Comparison of ENCODE assay signal across 19 cellular contexts in the genomic region with DNA sequence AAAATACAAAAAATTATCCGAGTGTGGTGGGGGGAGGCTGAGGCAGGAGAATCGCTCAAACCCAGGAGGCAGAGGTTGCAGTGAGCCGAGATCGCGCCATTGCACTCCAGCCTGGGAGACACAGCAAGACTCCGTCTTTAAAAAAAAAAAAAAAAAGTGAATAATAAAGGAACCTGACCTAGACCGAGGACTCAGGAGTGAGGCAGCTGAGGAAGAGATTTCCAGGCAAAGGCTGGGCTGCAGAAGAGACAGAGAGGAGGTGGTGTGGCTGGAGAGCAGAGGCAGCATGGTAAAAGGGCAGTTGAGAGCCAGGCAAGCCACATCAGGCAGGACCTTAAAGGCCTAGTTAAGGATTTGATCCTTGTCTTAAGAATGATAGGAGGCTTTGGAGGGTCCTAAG. TPM values are rescaled to one million over a fixed set of nuclear protein-coding genes. Genes with fewer than 3 reads are reported as not detected.
DNase-seq lines count a peak whose midpoint lies in the region; ATAC-seq and TF ChIP-seq lines count a peak whose summit lies in the region.
"Had no signal": no experiment of that assay in that cellular context is flagged by ENCODE, and none has a peak within 500 bp of the region (broad histone marks: within the 10 kb centered on the region; RNA-seq: fewer than 3 reads in every experiment).

No MANE protein-coding gene starts in this region.

- BruUV-seq in MCF 10A (replicated peaks; lab: Mats Ljungman, UMichigan), result no TSS peak
- no TSS peak for BruUV-seq in mammary epithelial cell (replicated peaks; lab: Mats Ljungman, UMichigan)

- H3K36me3 Mint-ChIP-seq in MCF 10A (ENCODE audit: insufficient read depth, unreplicated experiment) (no peaks in the 10 kb centered on the region), GM23338 (ENCODE audit: low read depth) (no peaks in the 10 kb centered on the region)
- H3K36me3 Mint-ChIP-seq: CD4-positive, alpha-beta memory T cell had no signal

- H3K36me3 ChIP-seq in mammary epithelial cell (ENCODE audit: insufficient read depth, low read length) (no peaks in the 10 kb centered on the region), GM23338 (ENCODE audit: insufficient read depth) (no peaks in the 10 kb centered on the region), right atrium auricular region (no peaks in the 10 kb centered on the region)

- no peak for TF ChIP-seq CTCF in MCF 10A (IDR thresholded peaks at IDR 0.05; ENCODE audit: unreplicated experiment)
- TF ChIP-seq CTCF in mammary epithelial cell (conservative IDR thresholded peaks at IDR 0.05 in 1 of 2, IDR thresholded peaks at IDR 0.05 in 1 of 2; ENCODE audit: extremely low read depth in 1 of 2, insufficient read depth in 1 of 2, low read depth in 1 of 2, low read length in 2 of 2), result no peak
- TF ChIP-seq CTCF in GM23338 (conservative IDR thresholded peaks at IDR 0.05; ENCODE audit: low read depth in 2 of 2), result no peak
- TF ChIP-seq CTCF in VCaP (conservative IDR thresholded peaks at IDR 0.05), result no peak
- TF ChIP-seq CTCF in GM10248 (IDR thresholded peaks at IDR 0.05; ENCODE audit: control extremely low read depth, extremely low read depth, low read depth, missing control alignments), result no peak
- TF ChIP-seq CTCF in RWPE1 (conservative IDR thresholded peaks at IDR 0.05; ENCODE audit: low read depth), result no peak
- TF ChIP-seq CTCF in right atrium auricular region (IDR thresholded peaks at IDR 0.05), result no peak

- H2AFZ ChIP-seq in mammary epithelial cell (ENCODE audit: low read depth, low read length) (no peak overlapping the region), GM23338 (peak overlapping the region; percentile 92; the same call in 1 of the 2 replicates)
- H2AFZ ChIP-seq: GM23248 had no signal

- in situ Hi-C loops in mammary epithelial cell (cut with MboI; ENCODE audit: low sequenced_read_pairs in 2 of 2), result no loop called here

- no peak overlapping the region for H3K27ac ChIP-seq in mammary epithelial cell (ENCODE audit: insufficient read depth, low read depth, low read length)
- H3K27ac ChIP-seq in GM23338 (ENCODE audit: low read depth), result no peak overlapping the region
- peak overlapping the region; percentile 90; the same call in 1 of the 2 replicates for H3K27ac ChIP-seq in VCaP
- H3K27ac ChIP-seq in RWPE1, result no peak overlapping the region
- H3K27ac ChIP-seq in right atrium auricular region, result no peak overlapping the region
- H3K27ac ChIP-seq: GM23248 had no signal

- ATAC-seq in GM23338, result peak; percentile 77
- ATAC-seq: GM12878 had no signal

- H3K9ac ChIP-seq in mammary epithelial cell (ENCODE audit: insufficient read depth, low read length), result no peak overlapping the region
- H3K9ac ChIP-seq: GM23248 had no signal

- WGBS in mammary epithelial cell (ENCODE audit: low coverage, missing lambda C conversion rate), result 73% methylated on average over 1 of the region's 7 CpGs

- intact Hi-C loops in MCF 10A (cut with micrococcal nuclease) (no loop called here), mammary epithelial cell (cut with micrococcal nuclease) (no loop called here)

- H3K9me3 ChIP-seq in mammary epithelial cell (replicated peaks; ENCODE audit: insufficient read depth, low read length) (no peaks in the 10 kb centered on the region), right atrium auricular region (no peaks in the 10 kb centered on the region)

- H4K20me1 ChIP-seq in mammary epithelial cell (ENCODE audit: insufficient read depth, low read length) (no peaks in the 10 kb centered on the region), GM23338 (replicated peaks; ENCODE audit: insufficient read depth) (no peaks in the 10 kb centered on the region)

- peak overlapping the region; percentile 61 for H3K27ac Mint-ChIP-seq in MCF 10A (ENCODE audit: low read depth, unreplicated experiment)
- H3K27ac Mint-ChIP-seq in GM23338, result no peak overlapping the region
- H3K27ac Mint-ChIP-seq: CD4-positive, alpha-beta memory T cell had no signal

- H3K27me3 Mint-ChIP-seq in MCF 10A (ENCODE audit: insufficient read depth, unreplicated experiment) (no peaks in the 10 kb centered on the region), GM23338 (ENCODE audit: insufficient read depth, low read depth, poor library complexity) (no peaks in the 10 kb centered on the region)

- H3K4me3 ChIP-seq in mammary epithelial cell (replicated peaks in 1 of 3; ENCODE audit: insufficient read depth in 1 of 3, low read depth in 2 of 3, low read length in 3 of 3) (no peak overlapping the region), GM23338 (no peak overlapping the region), right atrium auricular region (no peak overlapping the region)
- H3K4me3 ChIP-seq: GM12878, GM23248 had no signal

- H3K79me2 ChIP-seq in mammary epithelial cell (ENCODE audit: insufficient read depth, low read length) (no peaks in the 10 kb centered on the region), GM23338 (replicated peaks; ENCODE audit: insufficient read depth) (no peaks in the 10 kb centered on the region)

- H3K4me2 ChIP-seq in mammary epithelial cell (ENCODE audit: insufficient read depth, low read depth, low read length) (no peak overlapping the region), GM23338 (no peak overlapping the region)

- H3K27me3 ChIP-seq in mammary epithelial cell (ENCODE audit: insufficient read depth, low read length) (no peaks in the 10 kb centered on the region), GM23338 (ENCODE audit: insufficient read depth) (no peaks in the 10 kb centered on the region), right atrium auricular region (no peaks in the 10 kb centered on the region)

- H3K9me3 Mint-ChIP-seq in MCF 10A (ENCODE audit: unreplicated experiment) (peaks cover 11% of the 10 kb centered on the region), GM23338 (no peaks in the 10 kb centered on the region)
- H3K9me3 Mint-ChIP-seq: CD4-positive, alpha-beta memory T cell had no signal

- H3K4me1 Mint-ChIP-seq in MCF 10A (ENCODE audit: insufficient read depth, unreplicated experiment) (peaks cover 13% of the 10 kb centered on the region), GM23338 (peaks cover 7% of the 10 kb centered on the region; the same call in 2 of the 3 replicates)
- H3K4me1 Mint-ChIP-seq: CD4-positive, alpha-beta memory T cell had no signal

- H3F3A ChIP-seq in GM23338 (replicated peaks; ENCODE audit: low read depth), result no peaks in the 10 kb centered on the region

- DNase-seq in MCF 10A (ENCODE audit: unreplicated experiment), result no peak
- DNase-seq in mammary epithelial cell, result no peak
- no peak for DNase-seq in GM23338 (ENCODE audit: low spot score)
- DNase-seq in GM10248 (ENCODE audit: extremely low spot score), result no peak
- no peak for DNase-seq in RWPE1 (ENCODE audit: low spot score)
- DNase-seq in right atrium auricular region (ENCODE audit: low spot score), result no peak
- DNase-seq: 8988T; C1 segment of cervical spinal cord; Calu3; CD4-positive, alpha-beta memory T cell; COR-L47; DMS53; DMS79 treated with DMSO at 0.1 percent for 48 hours; GF-D8; GM23248; HCEC 1CT had no signal

- H3K4me1 ChIP-seq in mammary epithelial cell (ENCODE audit: insufficient read depth, low read length), result no peaks in the 10 kb centered on the region
- no peaks in the 10 kb centered on the region for H3K4me1 ChIP-seq in GM23338 (ENCODE audit: insufficient read depth)
- H3K4me1 ChIP-seq in right atrium auricular region, result peaks cover 0 to 13% of the 10 kb centered on the region in 2 donors

- CTCF ChIA-PET in MCF 10A (lab: Yijun Ruan, JAX) (no interaction called here), mammary epithelial cell (lab: Charles Lee; ENCODE audit: low non-redundant PET) (no interaction called here), GM10248 (lab: Yijun Ruan, JAX) (no interaction called here), RWPE1 (lab: Yijun Ruan, JAX) (no interaction called here)

- dilution Hi-C loops in mammary epithelial cell (cut with HindIII; ENCODE audit: low sequenced_read_pairs), result no loop called here

- H3K9me2 ChIP-seq in GM23338 (ENCODE audit: insufficient read depth), result no peaks in the 10 kb centered on the region

- H3K4me3 Mint-ChIP-seq in MCF 10A (ENCODE audit: unreplicated experiment) (no peak overlapping the region), GM23338 (no peak overlapping the region)
- H3K4me3 Mint-ChIP-seq: CD4-positive, alpha-beta memory T cell had no signal

- POLR2A ChIA-PET in MCF 10A (lab: Yijun Ruan, JAX) (no interaction called here), GM10248 (lab: Yijun Ruan, JAX) (no interaction called here), RWPE1 (lab: Yijun Ruan, JAX; ENCODE audit: low non-redundant PET) (no interaction called here)

TF ChIP-seq in GM23338, 12 proteins besides CTCF, POLR2A, EP300 and RAD21:
- no peak for TF ChIP-seq ETS1 (IDR thresholded peaks at IDR 0.05)
- no peak for TF ChIP-seq NANOG (IDR thresholded peaks at IDR 0.05; ENCODE audit: borderline replicate concordance)
- TF ChIP-seq EZH2 (IDR thresholded peaks at IDR 0.05; ENCODE audit: low read depth, unreplicated experiment), result no peak
- TF ChIP-seq ZNF331 (CRISPR knock-in tag; IDR thresholded peaks at IDR 0.05; ENCODE audit: low read depth), result no peak
- no peak for TF ChIP-seq STAT1 (IDR thresholded peaks at IDR 0.05; ENCODE audit: unreplicated experiment)
- no peak for TF ChIP-seq CREB1 (CRISPR knock-in tag; IDR thresholded peaks at IDR 0.05; ENCODE audit: low read depth)
- no peak for TF ChIP-seq ZNF114 (CRISPR knock-in tag; IDR thresholded peaks at IDR 0.05)

RNA-seq across cellular contexts. Expression of gene SMCO4, which starts 28.4 kb away (rescaled TPM):
- total RNA-seq in MCF 10A (2022) (8.5 and 10.0 TPM in 2 replicates), mammary epithelial cell (1 to 10 TPM; 2.2 to 3.6 TPM), right atrium auricular region (10 to 100 TPM; 37.6 to 79.8 TPM)
- polyA plus RNA-seq in mammary epithelial cell (3.6 TPM), GM23338 (2016; fragmentation: Nextera tagmentation; extraction: Ambion mirVana) (42.2 and 47.6 TPM in 2 replicates)
- polyA minus RNA-seq in mammary epithelial cell, result 6.1 TPM
- 21.9 and 49.0 TPM in 2 replicates for total RNA-seq in GM23338 (2014; rRNA removed; shearing (Covaris generic))
- total RNA-seq: G401 had no signal
